ENCODE assay signal across 8 cellular contexts in genomic region chr18:3499498-3499897, GRCh38. TPM values are rescaled to one million over a fixed set of nuclear protein-coding genes. Genes with fewer than 3 reads are reported as not detected.
DNase-seq lines count a peak whose midpoint lies in the region; ATAC-seq lines count a peak whose summit lies in the region.

No MANE protein-coding gene starts in this region.

- ATAC-seq in activated CD4-positive, alpha-beta T cell treated with anti-CD3 and anti-CD28 coated beads for 36 hours, result no peak
- ATAC-seq in HG03520 (IDR thresholded peaks at IDR 0.05; ENCODE audit: unreplicated experiment), result no peak

- H3K27ac Mint-ChIP-seq in activated CD4-positive, alpha-beta T cell treated with anti-CD3 and anti-CD28 coated beads for 36 hours, result no peak overlapping the region
- H3K27ac Mint-ChIP-seq in activated T-helper 2 cell treated with anti-CD3 and anti-CD28 coated beads, Interferon-gamma antibody, Interleukin-2, Interleukin-4, amounts not matched to agents 10 μg/mL and 5 μg/mL and 100 μg/mL, durations not matched to agents 14 hours and 24 hours and 36 hours, result no peak overlapping the region
- H3K27ac Mint-ChIP-seq in immature natural killer cell, result no peak overlapping the region

- peaks cover 10 to 11% of the 10 kb centered on the region in 2 donors for H3K27me3 ChIP-seq in stomach smooth muscle (ENCODE audit: control insufficient read depth in 1 of 2, insufficient read depth in 2 of 2, low read length in 2 of 2)

- peaks cover 32% of the 10 kb centered on the region for H3K27me3 Mint-ChIP-seq in activated CD4-positive, alpha-beta T cell treated with anti-CD3 and anti-CD28 coated beads for 36 hours
- peaks cover 59% of the 10 kb centered on the region for H3K27me3 Mint-ChIP-seq in activated T-helper 2 cell treated with anti-CD3 and anti-CD28 coated beads, Interferon-gamma antibody, Interleukin-2, Interleukin-4, amounts not matched to agents 10 μg/mL and 5 μg/mL and 100 μg/mL, durations not matched to agents 14 hours and 24 hours and 36 hours (ENCODE audit: low read depth)
- H3K27me3 Mint-ChIP-seq in immature natural killer cell (ENCODE audit: low read depth in 3 of 3), result peaks cover 15 to 28% (median 18%) of the 10 kb centered on the region in 3 donors

- H3K36me3 ChIP-seq in stomach smooth muscle (ENCODE audit: control insufficient read depth in 2 of 2, insufficient read depth in 2 of 2, low read length in 2 of 2), result no peaks in the 10 kb centered on the region

- intact Hi-C loops in activated CD4-positive, alpha-beta T cell treated with anti-CD3 and anti-CD28 coated beads for 36 hours (cut with DNase I, micrococcal nuclease), result no loop called here
- intact Hi-C loops in activated T-helper 2 cell treated with anti-CD3 and anti-CD28 coated beads, Interferon-gamma antibody, Interleukin-2, Interleukin-4, amounts not matched to agents 10 μg/mL and 5 μg/mL and 100 μg/mL, durations not matched to agents 14 hours and 24 hours and 36 hours (cut with micrococcal nuclease), result no loop called here

- DNase-seq in activated CD4-positive, alpha-beta T cell treated with anti-CD3 and anti-CD28 coated beads for 36 hours, result no peak
- DNase-seq in activated CD4-positive, alpha-beta T cell treated with anti-CD3 and anti-CD28 coated beads for 48 hours, result no peak
- no peak for DNase-seq in activated T-helper 2 cell treated with anti-CD3 and anti-CD28 coated beads, Interferon-gamma antibody, Interleukin-2, Interleukin-4, amounts not matched to agents 10 μg/mL and 5 μg/mL and 100 μg/mL, durations not matched to agents 14 hours and 24 hours and 36 hours (ENCODE audit: low spot score)
- no peak for DNase-seq in immature natural killer cell
- no peak for DNase-seq in NCI-H1105 treated with DMSO at 0.1 percent for 48 hours (lab: John Stamatoyannopoulos, UW)
- DNase-seq in SIG-M5 treated with dmso at 0.1 percent for 504 hours (lab: John Stamatoyannopoulos, UW; ENCODE audit: unreplicated experiment), result no peak

- H3K4me1 ChIP-seq in stomach smooth muscle (ENCODE audit: control insufficient read depth, insufficient read depth, low read length), result peaks cover 3% of the 10 kb centered on the region

- H3K4me3 ChIP-seq in stomach smooth muscle (ENCODE audit: low read length in 2 of 2), result peak overlapping the region; percentile 38 to 64

- peak overlapping the region in 1 of 2 donors; percentile 51 for H3K9ac ChIP-seq in stomach smooth muscle (ENCODE audit: low read length in 2 of 2)

- H3K4me1 Mint-ChIP-seq in activated CD4-positive, alpha-beta T cell treated with anti-CD3 and anti-CD28 coated beads for 36 hours, result peaks cover 23% of the 10 kb centered on the region
- peaks cover 12% of the 10 kb centered on the region for H3K4me1 Mint-ChIP-seq in activated T-helper 2 cell treated with anti-CD3 and anti-CD28 coated beads, Interferon-gamma antibody, Interleukin-2, Interleukin-4, amounts not matched to agents 10 μg/mL and 5 μg/mL and 100 μg/mL, durations not matched to agents 14 hours and 24 hours and 36 hours (ENCODE audit: low read depth)
- peaks cover 11 to 22% of the 10 kb centered on the region in 2 donors for H3K4me1 Mint-ChIP-seq in immature natural killer cell

- no peaks in the 10 kb centered on the region for H3K9me3 ChIP-seq in stomach smooth muscle (ENCODE audit: control insufficient read depth in 2 of 2, low read length in 2 of 2)

- H3K4me3 Mint-ChIP-seq in activated CD4-positive, alpha-beta T cell treated with anti-CD3 and anti-CD28 coated beads for 36 hours, result peak overlapping the region; percentile 46
- peak overlapping the region; percentile 51 for H3K4me3 Mint-ChIP-seq in activated T-helper 2 cell treated with anti-CD3 and anti-CD28 coated beads, Interferon-gamma antibody, Interleukin-2, Interleukin-4, amounts not matched to agents 10 μg/mL and 5 μg/mL and 100 μg/mL, durations not matched to agents 14 hours and 24 hours and 36 hours (ENCODE audit: low read depth)
- H3K4me3 Mint-ChIP-seq in immature natural killer cell, result peak overlapping the region; percentile 65 to 76 (median 69)

- H3K27ac ChIP-seq in stomach smooth muscle (ENCODE audit: low read length), result no peak overlapping the region

- H3K36me3 Mint-ChIP-seq in activated CD4-positive, alpha-beta T cell treated with anti-CD3 and anti-CD28 coated beads for 36 hours (ENCODE audit: low read depth), result no peaks in the 10 kb centered on the region
- H3K36me3 Mint-ChIP-seq in activated T-helper 2 cell treated with anti-CD3 and anti-CD28 coated beads, Interferon-gamma antibody, Interleukin-2, Interleukin-4, amounts not matched to agents 10 μg/mL and 5 μg/mL and 100 μg/mL, durations not matched to agents 14 hours and 24 hours and 36 hours (ENCODE audit: low read depth), result no peaks in the 10 kb centered on the region
- no peaks in the 10 kb centered on the region for H3K36me3 Mint-ChIP-seq in immature natural killer cell

- H3K9me3 Mint-ChIP-seq in activated CD4-positive, alpha-beta T cell treated with anti-CD3 and anti-CD28 coated beads for 36 hours (ENCODE audit: low read depth), result no peaks in the 10 kb centered on the region
- H3K9me3 Mint-ChIP-seq in activated T-helper 2 cell treated with anti-CD3 and anti-CD28 coated beads, Interferon-gamma antibody, Interleukin-2, Interleukin-4, amounts not matched to agents 10 μg/mL and 5 μg/mL and 100 μg/mL, durations not matched to agents 14 hours and 24 hours and 36 hours, result no peaks in the 10 kb centered on the region
- no peaks in the 10 kb centered on the region for H3K9me3 Mint-ChIP-seq in immature natural killer cell

- CTCF ChIA-PET in activated CD4-positive, alpha-beta T cell treated with anti-CD3 and anti-CD28 coated beads for 36 hours (lab: Charles Lee), result interaction anchor here (0.7 kb wide), 2 partner anchors 86 to 202 kb away, joined by 3 read pairs; no protein-coding TSS in a partner anchor

- POLR2A ChIA-PET in activated CD4-positive, alpha-beta T cell treated with anti-CD3 and anti-CD28 coated beads for 36 hours (lab: Charles Lee), result interaction anchor here (0.6 kb wide), 2 partner anchors 10 to 47 kb away, joined by 3 read pairs; no protein-coding TSS in a partner anchor

RNA-seq across cellular contexts. Expression of gene TGIF1, which starts 49.5 kb away (rescaled TPM):
- 10 to 100 TPM; 42.7 to 46.3 TPM for total RNA-seq in activated CD4-positive, alpha-beta T cell treated with anti-CD3 and anti-CD28 coated beads for 36 hours
- total RNA-seq in activated T-helper 2 cell treated with anti-CD3 and anti-CD28 coated beads, Interferon-gamma antibody, Interleukin-2, Interleukin-4, amounts not matched to agents 10 μg/mL and 5 μg/mL and 100 μg/mL, durations not matched to agents 14 hours and 24 hours and 36 hours, result 53.4 and 53.5 TPM in 2 replicates
- polyA plus RNA-seq in immature natural killer cell, result 10 to 100 TPM; 16.0 to 31.7 (median 18.3) TPM
